Comparison of ENCODE assay signal across 24 cellular contexts in the genomic region with DNA sequence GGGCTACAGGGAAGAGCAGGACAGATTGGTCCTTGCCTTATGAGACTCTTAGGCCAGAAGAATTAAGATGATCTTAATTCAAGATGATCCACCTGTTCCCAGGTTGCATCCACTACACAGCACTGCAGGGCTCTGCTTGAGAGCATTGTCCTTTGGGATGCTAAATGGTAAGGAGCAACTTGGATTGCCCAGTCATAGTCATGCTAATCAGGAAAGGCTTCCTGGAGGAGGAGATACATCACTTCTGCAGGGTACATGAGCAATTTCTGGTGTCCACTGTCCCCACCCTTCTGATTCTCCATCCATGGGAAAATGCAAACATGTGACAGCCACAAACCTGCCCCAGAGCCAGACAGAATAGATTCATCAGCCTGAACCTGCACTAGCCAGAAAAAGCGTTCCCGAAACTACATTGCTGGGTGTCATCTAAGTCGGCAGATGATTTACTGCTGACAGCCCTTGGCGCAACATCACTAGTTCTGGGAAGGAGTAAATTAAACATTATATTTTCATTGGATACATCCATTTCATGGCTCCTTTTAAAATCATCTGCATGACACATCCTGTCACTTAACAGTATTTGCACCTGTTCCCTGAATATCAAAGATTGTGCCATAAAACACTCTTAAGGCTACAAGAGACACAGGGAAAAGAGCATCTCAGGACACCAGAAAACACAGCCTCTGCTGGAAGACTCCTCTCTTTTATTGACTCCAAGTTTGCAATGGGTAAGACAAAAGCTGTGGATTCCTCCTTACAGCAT.
DNase-seq lines count a peak whose midpoint lies in the region; ATAC-seq, FAIRE-seq and TF ChIP-seq lines count a peak whose summit lies in the region.
"Had no signal": no experiment of that assay in that cellular context is flagged by ENCODE, and none has a peak within 500 bp of the region (broad histone marks: within the 10 kb centered on the region; RNA-seq: fewer than 3 reads in every experiment).

No MANE protein-coding gene starts in this region.

- H3K4me1 ChIP-seq in H1 (replicated peaks in 1 of 4; ENCODE audit: control insufficient read depth in 3 of 4, insufficient read depth in 4 of 4, low read length in 3 of 4) (peaks cover 5 to 16% (median 10%) of the 10 kb centered on the region in 4 experiments; a peak in 6 of 7 replicates), gastrocnemius medialis (peaks cover 14 to 20% of the 10 kb centered on the region in 2 donors)
- H3K4me1 ChIP-seq: A549 had no signal

- no peak overlapping the region for H2BK120ac ChIP-seq in H1 (replicated peaks; ENCODE audit: low read depth, low read length)

- H3K4me3 Mint-ChIP-seq in activated CD4-positive, alpha-beta memory T cell treated with anti-CD3 and anti-CD28 coated beads for 36 hours, result no peak overlapping the region
- H3K4me3 Mint-ChIP-seq in activated CD4-positive, alpha-beta memory T cell treated with anti-CD3 and anti-CD28 coated beads, Interleukin-2, amount 10 ng/mL, durations not matched to agents 7 days and 5 days, result no peak overlapping the region

- H4K5ac ChIP-seq in H1 (ENCODE audit: insufficient read length, low read depth, low read length), result no peak overlapping the region

- H3K9ac ChIP-seq in H1 (replicated peaks in 1 of 4; ENCODE audit: extremely low read depth in 1 of 4, low read depth in 3 of 4, low read length in 3 of 4), result no peak overlapping the region

- POLR2A ChIA-PET in activated CD4-positive, alpha-beta memory T cell treated with anti-CD3 and anti-CD28 coated beads for 36 hours (lab: Charles Lee), result interaction anchor here (1.0 kb wide), 1 partner anchor 48 kb away, joined by 3 read pairs; no protein-coding TSS in a partner anchor
- POLR2A ChIA-PET in activated CD4-positive, alpha-beta memory T cell treated with anti-CD3 and anti-CD28 coated beads, Interleukin-2, amount 10 ng/mL, durations not matched to agents 7 days and 5 days (lab: Charles Lee), result no interaction called here
- POLR2A ChIA-PET in H1 (lab: Charles Lee; ENCODE audit: partially characterized antibody), result no interaction called here

- no peaks in the 10 kb centered on the region for H3K36me3 Mint-ChIP-seq in activated CD4-positive, alpha-beta memory T cell treated with anti-CD3 and anti-CD28 coated beads for 36 hours
- no peaks in the 10 kb centered on the region for H3K36me3 Mint-ChIP-seq in activated CD4-positive, alpha-beta memory T cell treated with anti-CD3 and anti-CD28 coated beads, Interleukin-2, amount 10 ng/mL, durations not matched to agents 7 days and 5 days (ENCODE audit: low read depth)

- no peaks in the 10 kb centered on the region for H3K79me1 ChIP-seq in H1 (ENCODE audit: low read depth, low read length)

- no peak overlapping the region for H2AFZ ChIP-seq in H1 (ENCODE audit: low read length)

- H2BK15ac ChIP-seq in H1 (ENCODE audit: low read length), result no peak overlapping the region

- H3K27me3 ChIP-seq in H1 (replicated peaks in 1 of 4; ENCODE audit: control insufficient read depth in 3 of 4, extremely low read depth in 1 of 4, insufficient read depth in 3 of 4, low read length in 3 of 4) (no peaks in the 10 kb centered on the region), gastrocnemius medialis (no peaks in the 10 kb centered on the region)

- ATAC-seq in gastrocnemius medialis, result peak; percentile 80 to 83
- ATAC-seq in GM19397 (IDR thresholded peaks at IDR 0.05; ENCODE audit: unreplicated experiment), result no peak
- no peak for ATAC-seq in HG03354 (IDR thresholded peaks at IDR 0.05; ENCODE audit: poor library complexity, severe bottlenecking, unreplicated experiment)
- ATAC-seq: A549, SK-N-SH treated with all-trans-retinoic acid at 6 μM for 48 hours had no signal

- no peak overlapping the region for H2BK12ac ChIP-seq in H1 (ENCODE audit: low read depth, low read length)

- WGBS in H1 (ENCODE audit: extremely low coverage in 1 of 2, insufficient coverage in 1 of 2, insufficient read length in 1 of 2, insufficient replicate concordance in 2 of 2, low coverage in 1 of 2, low lambda C conversion rate in 2 of 2, missing lambda C conversion rate in 1 of 2), 2 experiments, result 81% methylated on average over 4 of the region's 4 CpGs; no CpG with 5 or more reads in 1 of the 2 experiments

- no peak overlapping the region for H3K14ac ChIP-seq in H1 (ENCODE audit: insufficient read length)

- no peak overlapping the region for H3K56ac ChIP-seq in H1 (replicated peaks; ENCODE audit: insufficient read length, low read depth, low read length)

- H3K23ac ChIP-seq in H1 (ENCODE audit: insufficient read length), result no peak overlapping the region

- no peaks in the 10 kb centered on the region for H4K20me1 ChIP-seq in H1 (replicated peaks in 1 of 2; ENCODE audit: control insufficient read depth in 1 of 2, insufficient read depth in 2 of 2, low read length in 2 of 2)

- intact Hi-C loops in activated CD4-positive, alpha-beta memory T cell treated with anti-CD3 and anti-CD28 coated beads for 36 hours (cut with micrococcal nuclease), result loop anchor here (5.0 kb wide), 3 partner anchors 44 to 134 kb away; no protein-coding TSS in a partner anchor
- intact Hi-C loops in gastrocnemius medialis (cut with DNase I; ENCODE audit: low total_unique reads), result no loop called here

- peaks cover 2% of the 10 kb centered on the region for H3K27me3 Mint-ChIP-seq in activated CD4-positive, alpha-beta memory T cell treated with anti-CD3 and anti-CD28 coated beads for 36 hours
- H3K27me3 Mint-ChIP-seq in activated CD4-positive, alpha-beta memory T cell treated with anti-CD3 and anti-CD28 coated beads, Interleukin-2, amount 10 ng/mL, durations not matched to agents 7 days and 5 days, result no peaks in the 10 kb centered on the region

- H3K4me2 ChIP-seq in H1 (ENCODE audit: insufficient read depth in 1 of 2, low read depth in 2 of 2, low read length in 2 of 2), result peak overlapping the region; percentile 10 to 21; a peak in 3 of 4 replicates
- H3K4me2 ChIP-seq: A549 had no signal

- H3K9me3 ChIP-seq in H1 (ENCODE audit: insufficient read depth in 2 of 2, low read depth in 1 of 2, low read length in 1 of 2) (no peaks in the 10 kb centered on the region), gastrocnemius medialis (no peaks in the 10 kb centered on the region)
- H3K9me3 ChIP-seq: A549 had no signal

- no peak for DNase-seq in activated CD4-positive, alpha-beta memory T cell treated with anti-CD3 and anti-CD28 coated beads for 36 hours
- DNase-seq in activated CD4-positive, alpha-beta memory T cell treated with anti-CD3 and anti-CD28 coated beads, Interleukin-2, amount 10 ng/mL, durations not matched to agents 7 days and 5 days, result no peak
- DNase-seq in NCI-H187 treated with DMSO at 0.1 percent for 48 hours (lab: John Stamatoyannopoulos, UW) (peak; percentile 57), H1 (ENCODE audit: low read depth in 1 of 2, low spot score in 2 of 2) (no peak), gastrocnemius medialis (peak; percentile 43 to 51), middle frontal gyrus (ENCODE audit: extremely low spot score, low spot score) (no peak)
- DNase-seq: C1 segment of cervical spinal cord; GF-D8; NCI-H146; NCI-H2107; NCI-H345; NCI-H526; NK-92 treated with Interleukin-12 subunit alpha and Interleukin-12 subunit beta, amount 100 ng/mL, for 24 hours; OCI-M1; SHP77 treated with DMSO at 0.1 percent for 48 hours had no signal

- TF ChIP-seq CTCF in H1 (IDR thresholded peaks at IDR 0.05; ENCODE audit: control extremely low read depth in 1 of 3, insufficient read depth in 1 of 3, low read depth in 1 of 3, low read length in 3 of 3) (no peak), gastrocnemius medialis (IDR thresholded peaks at IDR 0.05 in 4 of 5, conservative IDR thresholded peaks at IDR 0.05 in 1 of 5) (no peak)

- no peak for TF ChIP-seq RAD21 in H1 (IDR thresholded peaks at IDR 0.05 in 1 of 2, conservative IDR thresholded peaks at IDR 0.05 in 1 of 2; ENCODE audit: low read depth in 2 of 2, low read length in 2 of 2)

- no peak overlapping the region for H2BK20ac ChIP-seq in H1 (ENCODE audit: low read length)

- peak overlapping the region; percentile 91 for H3K27ac Mint-ChIP-seq in activated CD4-positive, alpha-beta memory T cell treated with anti-CD3 and anti-CD28 coated beads for 36 hours
- no peak overlapping the region for H3K27ac Mint-ChIP-seq in activated CD4-positive, alpha-beta memory T cell treated with anti-CD3 and anti-CD28 coated beads, Interleukin-2, amount 10 ng/mL, durations not matched to agents 7 days and 5 days

- TF ChIP-seq EP300 in H1 (IDR thresholded peaks at IDR 0.05; ENCODE audit: borderline replicate concordance in 1 of 2, low read depth in 2 of 2, low read length in 2 of 2), result no peak

- TF ChIP-seq POLR2A in H1 (IDR thresholded peaks at IDR 0.05; ENCODE audit: control extremely low read depth in 1 of 2, low read depth in 2 of 2, low read length in 2 of 2) (no peak), gastrocnemius medialis (IDR thresholded peaks at IDR 0.05) (no peak)

- CTCF ChIA-PET in activated CD4-positive, alpha-beta memory T cell treated with anti-CD3 and anti-CD28 coated beads for 36 hours (lab: Charles Lee), result no interaction called here
- CTCF ChIA-PET in activated CD4-positive, alpha-beta memory T cell treated with anti-CD3 and anti-CD28 coated beads, Interleukin-2, amount 10 ng/mL, durations not matched to agents 7 days and 5 days (lab: Charles Lee), result no interaction called here
- CTCF ChIA-PET in H1 (lab: Charles Lee; ENCODE audit: partially characterized antibody), result interaction anchor here (0.6 to 1.2 kb wide), 2 partner anchors 16 kb away, joined by 3 to 4 read pairs; no protein-coding TSS in a partner anchor

- H3K4me1 Mint-ChIP-seq in activated CD4-positive, alpha-beta memory T cell treated with anti-CD3 and anti-CD28 coated beads for 36 hours (ENCODE audit: low read depth), result peaks cover 37% of the 10 kb centered on the region
- peaks cover 32% of the 10 kb centered on the region for H3K4me1 Mint-ChIP-seq in activated CD4-positive, alpha-beta memory T cell treated with anti-CD3 and anti-CD28 coated beads, Interleukin-2, amount 10 ng/mL, durations not matched to agents 7 days and 5 days

- H3K4ac ChIP-seq in H1 (replicated peaks; ENCODE audit: insufficient read length, low read depth, low read length), result no peak overlapping the region

- no peak overlapping the region for H3K18ac ChIP-seq in H1 (ENCODE audit: extremely low read depth, low read length)

- in situ Hi-C loops in gastrocnemius medialis (cut with MboI; ENCODE audit: low sequenced_read_pairs in 4 of 4), result no loop called here

- no peak overlapping the region for H2AK5ac ChIP-seq in H1 (ENCODE audit: low read depth, low read length)

- no peaks in the 10 kb centered on the region for H3K9me3 Mint-ChIP-seq in activated CD4-positive, alpha-beta memory T cell treated with anti-CD3 and anti-CD28 coated beads for 36 hours
- no peaks in the 10 kb centered on the region for H3K9me3 Mint-ChIP-seq in activated CD4-positive, alpha-beta memory T cell treated with anti-CD3 and anti-CD28 coated beads, Interleukin-2, amount 10 ng/mL, durations not matched to agents 7 days and 5 days

- no peaks in the 10 kb centered on the region; the same call in 1 of the 2 replicates for H3K23me2 ChIP-seq in H1 (ENCODE audit: low read depth, low read length)

- H3K79me2 ChIP-seq in H1 (ENCODE audit: control insufficient read depth in 1 of 2, insufficient read depth in 2 of 2, low read length in 2 of 2), result no peaks in the 10 kb centered on the region

- H2BK5ac ChIP-seq in H1 (ENCODE audit: low read depth, low read length), result no peak overlapping the region

- no peak overlapping the region for H4K8ac ChIP-seq in H1 (ENCODE audit: extremely low read depth, insufficient read depth, low read length)

- no peak overlapping the region for H3K27ac ChIP-seq in H1 (ENCODE audit: low read depth, low read length)
- no peak overlapping the region for H3K27ac ChIP-seq in gastrocnemius medialis
- H3K27ac ChIP-seq: A549, HL-60 had no signal

- H3K4me3 ChIP-seq in H1 (ENCODE audit: extremely low read depth in 1 of 4, insufficient read depth in 2 of 4, low read depth in 3 of 4, low read length in 4 of 4) (0 out of 8 replicates have a peak overlapping the region, but pooled peaks of 1 of the 4 experiments have one; percentile 7), gastrocnemius medialis (no peak overlapping the region)
- H3K4me3 ChIP-seq: A549 had no signal

- H4K91ac ChIP-seq in H1 (replicated peaks; ENCODE audit: insufficient read length, low read length), result no peak overlapping the region

- FAIRE-seq in H1 (lab: Jason Lieb, UNC), result peak; percentile 48
- FAIRE-seq: A549, GM12891, GM18507, H54, HTR-8/SVneo had no signal

- H3K36me3 ChIP-seq in H1 (ENCODE audit: control insufficient read depth in 2 of 4, insufficient read depth in 4 of 4, low read length in 3 of 4), result no peaks in the 10 kb centered on the region
- H3K36me3 ChIP-seq in gastrocnemius medialis, result no peaks in the 10 kb centered on the region

Comparison
In these comparisons a context has a peak if more than half of its experiments do, and no peak if none do; other contexts are left out.
1. DNase-seq: peak in NCI-H187 treated with DMSO at 0.1 percent for 48 hours (single experiment) and gastrocnemius medialis (2 of 2); none in activated CD4-positive, alpha-beta memory T cell treated with anti-CD3 and anti-CD28 coated beads for 36 hours (single experiment), activated CD4-positive, alpha-beta memory T cell treated with anti-CD3 and anti-CD28 coated beads, Interleukin-2, amount 10 ng/mL, durations not matched to agents 7 days and 5 days (single experiment), H1 (0 of 2) and middle frontal gyrus (single experiment).
2. ATAC-seq: peak in gastrocnemius medialis (2 of 2); none in GM19397 (single experiment) and HG03354 (single experiment).